Comparison of ENCODE assay signal across 10 cellular contexts in genomic region chr21:45971487-45972352, GRCh38. TPM values are rescaled to one million over a fixed set of nuclear protein-coding genes. Genes with fewer than 3 reads are reported as not detected.
DNase-seq lines count a peak whose midpoint lies in the region; ATAC-seq, FAIRE-seq and TF ChIP-seq lines count a peak whose summit lies in the region.
"Had no signal": no experiment of that assay in that cellular context is flagged by ENCODE, and none has a peak within 500 bp of the region (broad histone marks: within the 10 kb centered on the region; RNA-seq: fewer than 3 reads in every experiment).

No MANE protein-coding gene starts in this region.

- intact Hi-C loops in endothelial cell of umbilical vein (cut with micrococcal nuclease), result loop anchor here (2.0 to 5.0 kb wide), 3 partner anchors 126 to 353 kb away; partner anchors contain the start of genes COL6A2, LSS and PCNT

- no peaks in the 10 kb centered on the region for H3K9me1 ChIP-seq in endothelial cell of umbilical vein (replicated peaks; ENCODE audit: control insufficient read depth, extremely low read depth, insufficient read depth, low read length)

- H3K56ac ChIP-seq in mesendoderm (ENCODE audit: low read length), result peak overlapping the region; percentile 100

- H3K4me1 ChIP-seq in endothelial cell of umbilical vein (ENCODE audit: control insufficient read depth, extremely low read depth, insufficient read depth, low read length), result peaks cover 29% of the 10 kb centered on the region
- H3K4me1 ChIP-seq in mesendoderm (ENCODE audit: control insufficient read depth, low read depth, low read length), result peaks cover 4% of the 10 kb centered on the region
- H3K4me1 ChIP-seq in upper lobe of left lung, result peaks cover 36 to 50% (median 39%) of the 10 kb centered on the region in 4 donors

- H4K20me1 ChIP-seq in endothelial cell of umbilical vein (replicated peaks; ENCODE audit: control insufficient read depth, extremely low read depth, insufficient read depth, low read length), result no peaks in the 10 kb centered on the region

- BruUV-seq in endothelial cell of umbilical vein (replicated peaks; lab: Mats Ljungman, UMichigan), result no TSS peak

- H3K9ac ChIP-seq in endothelial cell of umbilical vein (replicated peaks; ENCODE audit: extremely low read depth, insufficient read depth, low read length) (no peak overlapping the region), mesendoderm (ENCODE audit: low read length) (peak overlapping the region; percentile 98)

- H4K8ac ChIP-seq in mesendoderm (ENCODE audit: low read depth, low read length), result no peak overlapping the region

- H3K18ac ChIP-seq in mesendoderm (ENCODE audit: low read length), result peak overlapping the region; percentile 84

- no peak overlapping the region for H2BK15ac ChIP-seq in mesendoderm (replicated peaks; ENCODE audit: low read depth)

- H3K4me3 ChIP-seq in endothelial cell of umbilical vein (replicated peaks in 1 of 3; ENCODE audit: insufficient read depth in 1 of 3, low read depth in 1 of 3, low read length in 3 of 3) (no peak overlapping the region), mesendoderm (ENCODE audit: low read length) (no peak overlapping the region), upper lobe of left lung (peak overlapping the region in 1 of 4 donors; percentile 45)

- no peak overlapping the region for H4K5ac ChIP-seq in mesendoderm (ENCODE audit: low read length)

- TF ChIP-seq CTCF in HFFc6 (IDR thresholded peaks at IDR 0.05), result no peak
- no peak for TF ChIP-seq CTCF in endothelial cell of umbilical vein (IDR thresholded peaks at IDR 0.05; ENCODE audit: extremely low read depth in 1 of 2, insufficient read depth in 1 of 2, low read depth in 1 of 2, low read length in 2 of 2)
- no peak for TF ChIP-seq CTCF in upper lobe of left lung (IDR thresholded peaks at IDR 0.05)

- H3K9me3 Mint-ChIP-seq in HFFc6, result no peaks in the 10 kb centered on the region
- H3K9me3 Mint-ChIP-seq in activated T-helper 17 cell treated with anti-CD3 and anti-CD28 coated beads, Interleukin-2, amount 50 U/mL, for 72 hours, result no peaks in the 10 kb centered on the region

- peaks cover 32% of the 10 kb centered on the region for H3K4me1 Mint-ChIP-seq in HFFc6 (ENCODE audit: low read depth)
- H3K4me1 Mint-ChIP-seq in activated T-helper 17 cell treated with anti-CD3 and anti-CD28 coated beads, Interleukin-2, amount 50 U/mL, for 72 hours, result no peaks in the 10 kb centered on the region

- H3K27me3 Mint-ChIP-seq in HFFc6 (ENCODE audit: insufficient read depth), result peaks cover 3% of the 10 kb centered on the region
- peaks cover 9% of the 10 kb centered on the region for H3K27me3 Mint-ChIP-seq in activated T-helper 17 cell treated with anti-CD3 and anti-CD28 coated beads, Interleukin-2, amount 50 U/mL, for 72 hours

- no peak overlapping the region for H2AFZ ChIP-seq in endothelial cell of umbilical vein (ENCODE audit: low read depth, low read length)

- H2BK5ac ChIP-seq in mesendoderm (ENCODE audit: low read length), result peak overlapping the region; percentile 82

- peak overlapping the region; percentile 69 for H3K27ac Mint-ChIP-seq in HFFc6
- H3K27ac Mint-ChIP-seq in activated T-helper 17 cell treated with anti-CD3 and anti-CD28 coated beads, Interleukin-2, amount 50 U/mL, for 72 hours, result no peak overlapping the region

- peak overlapping the region; percentile 93 for H3K4ac ChIP-seq in mesendoderm (ENCODE audit: low read depth, low read length)

- H3K4me3 Mint-ChIP-seq in HFFc6, result no peak overlapping the region; the same call in 1 of the 2 replicates
- no peak overlapping the region for H3K4me3 Mint-ChIP-seq in activated T-helper 17 cell treated with anti-CD3 and anti-CD28 coated beads, Interleukin-2, amount 50 U/mL, for 72 hours

- FAIRE-seq in endothelial cell of umbilical vein (lab: Jason Lieb, UNC), result no peak

- CTCF ChIA-PET in endothelial cell of umbilical vein (lab: Charles Lee), result interaction anchor here (0.6 to 5.1 kb wide), 4 partner anchors 9 to 171 kb away, joined by 3 to 78 read pairs (median 3); partner anchors contain the start of gene COL6A1

- POLR2A ChIA-PET in endothelial cell of umbilical vein (lab: Charles Lee), result no interaction called here

- H3K79me2 ChIP-seq in endothelial cell of umbilical vein (ENCODE audit: control insufficient read depth, insufficient read depth, low read length) (no peaks in the 10 kb centered on the region), mesendoderm (ENCODE audit: control insufficient read depth, insufficient read depth, low read length) (no peaks in the 10 kb centered on the region)

- no peak for TF ChIP-seq POLR2A in endothelial cell of umbilical vein (IDR thresholded peaks at IDR 0.05; ENCODE audit: low read depth, low read length)
- no peak for TF ChIP-seq POLR2A in upper lobe of left lung (IDR thresholded peaks at IDR 0.05)

- H3K36me3 ChIP-seq in endothelial cell of umbilical vein (ENCODE audit: control insufficient read depth in 2 of 2, extremely low read depth in 1 of 2, insufficient read depth in 2 of 2, low read length in 2 of 2) (no peaks in the 10 kb centered on the region), mesendoderm (ENCODE audit: control insufficient read depth, insufficient read depth, low read length) (no peaks in the 10 kb centered on the region), upper lobe of left lung (no peaks in the 10 kb centered on the region)

- H3K27ac ChIP-seq in endothelial cell of umbilical vein (ENCODE audit: insufficient read depth, low read depth, low read length), result no peak overlapping the region
- H3K27ac ChIP-seq in mesendoderm (ENCODE audit: low read depth, low read length), result peak overlapping the region; percentile 100
- peak overlapping the region; percentile 80 to 94 (median 90) for H3K27ac ChIP-seq in upper lobe of left lung

- no peak for TF ChIP-seq EP300 in upper lobe of left lung (IDR thresholded peaks at IDR 0.05)

- peak overlapping the region; percentile 93 for H2AK5ac ChIP-seq in mesendoderm (ENCODE audit: low read length)

- no peak overlapping the region for H3K4me2 ChIP-seq in endothelial cell of umbilical vein (ENCODE audit: insufficient read depth, low read length)
- H3K4me2 ChIP-seq in mesendoderm (ENCODE audit: low read length), result no peak overlapping the region

- DNase-seq in HFFc6 (peak; percentile 58), endothelial cell of umbilical vein (ENCODE audit: low read depth, low spot score) (no peak), mesendoderm (peak; percentile 37), upper lobe of left lung (peak in 1 of 2 donors; percentile 76)
- no peak for DNase-seq in activated CD4-positive, alpha-beta T cell treated with anti-CD3 and anti-CD28 coated beads, Interleukin-2, amount 50 U/mL, for 4 hours
- DNase-seq: activated gamma-delta T cell, NCI-H1417 treated with DMSO at 0.1 percent for 48 hours had no signal

- H2BK120ac ChIP-seq in mesendoderm (ENCODE audit: low read depth, low read length), result peak overlapping the region; percentile 31

- ATAC-seq in upper lobe of left lung (ENCODE audit: low FRiP score in 2 of 2) (peak; percentile 54 to 55), GM18511 (IDR thresholded peaks at IDR 0.05; ENCODE audit: unreplicated experiment) (no peak), HG03135 (IDR thresholded peaks at IDR 0.05; ENCODE audit: unreplicated experiment) (no peak)
- no peak for ATAC-seq in activated T-helper 17 cell treated with anti-CD3 and anti-CD28 coated beads, Interleukin-2, amount 50 U/mL, for 72 hours (replicated peaks)

- dilution Hi-C loops in endothelial cell of umbilical vein (cut with MboI; ENCODE audit: extremely low pct_ligation_motif_present, low sequenced_read_pairs), result no loop called here

- H3K23ac ChIP-seq in mesendoderm (ENCODE audit: low read length), result no peak overlapping the region

- H3K27me3 ChIP-seq in endothelial cell of umbilical vein (ENCODE audit: control insufficient read depth in 2 of 2, insufficient read depth in 2 of 2, low read length in 2 of 2) (peaks cover 0 to 2% of the 10 kb centered on the region in 2 experiments), mesendoderm (ENCODE audit: insufficient read depth, low read length, poor library complexity) (no peaks in the 10 kb centered on the region), upper lobe of left lung (peaks cover 0 to 24% (median 11%) of the 10 kb centered on the region in 4 donors)

- H3K9me3 ChIP-seq in endothelial cell of umbilical vein (replicated peaks; ENCODE audit: control insufficient read depth, insufficient read depth, low read length), result no peaks in the 10 kb centered on the region
- no peaks in the 10 kb centered on the region for H3K9me3 ChIP-seq in upper lobe of left lung

- no peaks in the 10 kb centered on the region for H3K79me1 ChIP-seq in mesendoderm (ENCODE audit: low read length)

- no CpG with 5 or more reads among the region's 24 CpGs for WGBS in mesendoderm (ENCODE audit: extremely low coverage, insufficient coverage, low lambda C conversion rate)
- WGBS in upper lobe of left lung, 2 donors, result 76 to 77% methylated on average over 16 to 21 of the region's 24 CpGs

- H3K36me3 Mint-ChIP-seq in HFFc6 (ENCODE audit: low read depth), result no peaks in the 10 kb centered on the region
- no peaks in the 10 kb centered on the region for H3K36me3 Mint-ChIP-seq in activated T-helper 17 cell treated with anti-CD3 and anti-CD28 coated beads, Interleukin-2, amount 50 U/mL, for 72 hours (ENCODE audit: low read depth)

TF ChIP-seq in endothelial cell of umbilical vein, 7 proteins besides CTCF, POLR2A, EP300 and RAD21:
- TF ChIP-seq EZH2 (IDR thresholded peaks at IDR 0.05; ENCODE audit: borderline replicate concordance, low read depth, low read length, severe bottlenecking), result peak; percentile 2
- TF ChIP-seq JUN (IDR thresholded peaks at IDR 0.05; ENCODE audit: borderline replicate concordance, insufficient read depth, insufficient read length, low read depth), result no peak
TF ChIP-seq in endothelial cell of umbilical vein: peak in this region for 1.

RNA-seq across cellular contexts. Expression of gene COL6A1, which starts 9.8 kb away (rescaled TPM):
- 100 to 1,000 TPM; 350 to 415 (median 382) TPM for total RNA-seq in HFFc6 (2021; fragmentation: NEBNext Ultra II Directional; extraction: Animal tissue kit (Norgen Biotek cat#: 25700))
- total RNA-seq in endothelial cell of umbilical vein (26.8 and 30.1 TPM in 2 replicates), upper lobe of left lung (100 to 1,000 TPM in 5 of 6 donors, 10 to 100 TPM in 1; 61.9 to 351 (median 205) TPM)
- polyA plus RNA-seq in endothelial cell of umbilical vein, result 42.4 and 53.9 TPM in 2 replicates
- 16.9 and 25.2 TPM in 2 replicates for polyA plus RNA-seq in endothelial cell of umbilical vein (2011; cell fraction: cytosol; rRNA removed)
- 72.8 and 86.4 TPM in 2 replicates for polyA plus RNA-seq in endothelial cell of umbilical vein (2011; cell fraction: nucleus; rRNA removed)
- polyA plus RNA-seq in endothelial cell of umbilical vein (2012), result 24.0 and 61.3 TPM in 2 replicates
- 14.7 and 16.5 TPM in 2 replicates for polyA minus RNA-seq in endothelial cell of umbilical vein
- not detected for polyA minus RNA-seq in endothelial cell of umbilical vein (2011; cell fraction: cytosol; rRNA and poly(A)+ RNA removed)
- polyA minus RNA-seq in endothelial cell of umbilical vein (2011; cell fraction: nucleus; rRNA and poly(A)+ RNA removed), result 8.5 and 20.4 TPM in 2 replicates
- polyA plus RNA-seq in mesendoderm (2013, experiment 1 of 2), result 187 TPM
- polyA plus RNA-seq in mesendoderm (2013, experiment 2 of 2), result 175 TPM
- total RNA-seq in activated T-helper 17 cell treated with anti-CD3 and anti-CD28 coated beads, Interleukin-2, amount 50 U/mL, for 72 hours, result 1 to 10 TPM in 1 of 2 donors, under 1 TPM in 1; 0.69 to 2.0 TPM

Comparison
In these comparisons a context has a peak if more than half of its experiments do, and no peak if none do; other contexts are left out.
1. DNase-seq: peak in HFFc6 (single experiment) and mesendoderm (single experiment); none in endothelial cell of umbilical vein (single experiment) and activated CD4-positive, alpha-beta T cell treated with anti-CD3 and anti-CD28 coated beads, Interleukin-2, amount 50 U/mL, for 4 hours (0 of 2).
2. ATAC-seq: peak in upper lobe of left lung (2 of 2); none in GM18511 (single experiment), HG03135 (single experiment) and activated T-helper 17 cell treated with anti-CD3 and anti-CD28 coated beads, Interleukin-2, amount 50 U/mL, for 72 hours (single experiment).